In the genomic region with DNA sequence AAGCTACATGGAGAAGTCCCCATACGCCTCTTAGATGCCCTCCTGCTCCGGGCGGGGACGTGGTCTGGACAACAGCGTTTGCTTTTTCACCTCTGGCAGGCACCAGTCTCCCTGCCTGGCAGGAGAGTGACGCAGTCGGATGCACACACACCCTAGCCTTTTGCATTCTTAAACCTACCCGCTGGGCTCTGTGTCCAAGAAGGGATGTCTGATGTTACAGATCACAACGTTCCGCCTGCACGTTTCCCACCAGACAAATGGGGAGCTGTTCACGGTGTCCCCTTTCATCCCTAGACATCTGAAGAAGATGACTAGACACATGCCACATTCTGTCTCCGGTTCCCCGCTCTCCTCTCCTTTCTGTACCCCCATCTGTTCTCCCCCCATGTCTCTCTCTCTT, we compare ENCODE assay signal across 8 cellular contexts.
"Had no signal": no experiment of that assay in that cellular context is flagged by ENCODE, and none has a peak within 500 bp of the region (broad histone marks: within the 10 kb centered on the region; RNA-seq: fewer than 3 reads in every experiment).

No MANE protein-coding gene starts in this region.

- ATAC-seq: HCT116, K562 had no signal

- H3K4me3 ChIP-seq: GM23248, HAP-1, K562 had no signal

- H3K27ac ChIP-seq: GM23248 had no signal

- H3K9me3 ChIP-seq: HAP-1 had no signal

- H3K27ac Mint-ChIP-seq: HFFc6 had no signal

- DNase-seq: GM23248, GOT3, H7, HFFc6, IMR-90 had no signal

- H3K4me3 Mint-ChIP-seq: HFFc6 had no signal

- H3K36me3 ChIP-seq: HAP-1 had no signal

- H3K4me1 ChIP-seq: HAP-1 had no signal
